Comparison of ENCODE assay signal across 30 cellular contexts in the genomic region with DNA sequence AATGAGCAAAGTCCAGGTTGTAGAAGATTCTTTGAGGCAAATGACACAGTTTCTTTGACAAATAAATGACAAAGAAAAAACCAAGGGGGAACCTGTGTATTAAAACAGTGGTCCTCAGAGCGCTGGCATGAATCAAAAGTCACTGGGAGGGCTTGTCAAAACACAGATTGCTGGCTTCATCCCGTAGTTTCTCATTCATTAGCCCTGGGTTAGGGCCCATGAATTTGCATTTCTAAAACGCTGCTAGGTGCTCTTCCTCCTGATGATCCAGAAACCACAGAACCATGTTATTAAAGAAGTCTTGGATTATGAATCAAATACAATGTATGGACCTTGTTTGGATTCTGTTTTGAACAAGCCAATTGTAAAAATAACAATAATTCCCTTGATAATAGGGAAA.
"Had no signal": no experiment of that assay in that cellular context is flagged by ENCODE, and none has a peak within 500 bp of the region (broad histone marks: within the 10 kb centered on the region; RNA-seq: fewer than 3 reads in every experiment).

No MANE protein-coding gene starts in this region.

- H3K4me1 Mint-ChIP-seq: activated CD4-positive, alpha-beta memory T cell treated with anti-CD3 and anti-CD28 coated beads, Interleukin-2, amount 10 ng/mL, durations not matched to agents 7 days and 5 days; activated CD4-positive, alpha-beta T cell treated with anti-CD3 and anti-CD28 coated beads, Interleukin-2, amount 10 ng/mL, durations not matched to agents 7 days and 5 days; central memory CD8-positive, alpha-beta T cell; T-helper 17 cell had no signal

- H3K4me3 Mint-ChIP-seq: activated CD4-positive, alpha-beta memory T cell treated with anti-CD3 and anti-CD28 coated beads, Interleukin-2, amount 10 ng/mL, durations not matched to agents 7 days and 5 days; activated CD4-positive, alpha-beta T cell treated with anti-CD3 and anti-CD28 coated beads, Interleukin-2, amount 10 ng/mL, durations not matched to agents 7 days and 5 days; activated naive CD8-positive, alpha-beta T cell; activated T-cell treated with anti-CD3 and anti-CD28 coated beads, Interleukin-2, amount 50 U/mL, for 24 hours; activated T-cell treated with anti-CD3 and anti-CD28 coated beads, Interleukin-2, amount 50 U/mL, for 72 hours; central memory CD8-positive, alpha-beta T cell; dendritic cell treated with granulocyte-macrophage colony-stimulating factor and Interleukin-4, amounts not matched to agents 40 ng/mL and 50 ng/mL, for 4 days; effector memory CD8-positive, alpha-beta T cell; T-helper 17 cell; T-helper 2 cell treated with Interferon-gamma antibody and Interleukin-4, amounts not matched to agents 5 μg/mL and 100 μg/mL, for 36 hours had no signal

- H3K9me3 Mint-ChIP-seq: activated CD4-positive, alpha-beta memory T cell treated with anti-CD3 and anti-CD28 coated beads, Interleukin-2, amount 10 ng/mL, durations not matched to agents 7 days and 5 days; activated CD4-positive, alpha-beta T cell treated with anti-CD3 and anti-CD28 coated beads, Interleukin-2, amount 10 ng/mL, durations not matched to agents 7 days and 5 days; activated T-cell treated with anti-CD3 and anti-CD28 coated beads, Interleukin-2, amount 50 U/mL, for 24 hours; activated T-cell treated with anti-CD3 and anti-CD28 coated beads, Interleukin-2, amount 50 U/mL, for 72 hours; central memory CD8-positive, alpha-beta T cell; dendritic cell treated with granulocyte-macrophage colony-stimulating factor and Interleukin-4, amounts not matched to agents 40 ng/mL and 50 ng/mL, for 4 days; effector memory CD8-positive, alpha-beta T cell; T-helper 2 cell treated with Interferon-gamma antibody and Interleukin-4, amounts not matched to agents 5 μg/mL and 100 μg/mL, for 36 hours had no signal

- H3K27me3 ChIP-seq: brain microvascular endothelial cell, dorsolateral prefrontal cortex, esophagus muscularis mucosa, foreskin keratinocyte, gastrocnemius medialis had no signal

- H3K27ac Mint-ChIP-seq: activated CD4-positive, alpha-beta memory T cell treated with anti-CD3 and anti-CD28 coated beads, Interleukin-2, amount 10 ng/mL, durations not matched to agents 7 days and 5 days; activated CD4-positive, alpha-beta T cell treated with anti-CD3 and anti-CD28 coated beads, Interleukin-2, amount 10 ng/mL, durations not matched to agents 7 days and 5 days; activated naive CD8-positive, alpha-beta T cell; activated T-cell treated with anti-CD3 and anti-CD28 coated beads, Interleukin-2, amount 50 U/mL, for 24 hours; activated T-cell treated with anti-CD3 and anti-CD28 coated beads, Interleukin-2, amount 50 U/mL, for 72 hours; dendritic cell treated with granulocyte-macrophage colony-stimulating factor and Interleukin-4, amounts not matched to agents 40 ng/mL and 50 ng/mL, for 4 days; effector memory CD8-positive, alpha-beta T cell; T-helper 17 cell; T-helper 2 cell treated with Interferon-gamma antibody and Interleukin-4, amounts not matched to agents 5 μg/mL and 100 μg/mL, for 36 hours had no signal

- DNase-seq: activated CD4-positive, alpha-beta memory T cell treated with anti-CD3 and anti-CD28 coated beads, Interleukin-2, amount 10 ng/mL, durations not matched to agents 7 days and 5 days; activated CD4-positive, alpha-beta T cell treated with anti-CD3 and anti-CD28 coated beads for 1 hour; activated CD4-positive, alpha-beta T cell treated with anti-CD3 and anti-CD28 coated beads for 4 hours; activated CD4-positive, alpha-beta T cell treated with anti-CD3 and anti-CD28 coated beads, Interleukin-2, amount 10 ng/mL, durations not matched to agents 7 days and 5 days; activated CD4-positive, alpha-beta T cell treated with anti-CD3 and anti-CD28 coated beads, Interleukin-2, amount 50 U/mL, for 4 hours; activated CD8-positive, alpha-beta memory T cell treated with anti-CD3 and anti-CD28 coated beads, Interleukin-2, amount 50 U/mL, for 48 hours; activated gamma-delta T cell treated with Interleukin-2 at 50 U/mL for 16 hours; activated naive CD4-positive, alpha-beta T cell treated with anti-CD3 and anti-CD28 coated beads, Interleukin-2, amount 50 U/mL, for 16 hours; activated naive CD4-positive, alpha-beta T cell treated with Interleukin-2 at 50 U/mL for 16 hours; activated T-cell treated with anti-CD3 and anti-CD28 coated beads for 4 hours; activated T-cell treated with anti-CD3 and anti-CD28 coated beads, Interleukin-2, amount 50 U/mL, for 24 hours; activated T-cell treated with anti-CD3 and anti-CD28 coated beads, Interleukin-2, amount 50 U/mL, for 72 hours; amniotic stem cell; anterior cingulate cortex; brain microvascular endothelial cell; dorsolateral prefrontal cortex; effector memory CD8-positive, alpha-beta T cell; erythroblast; foreskin keratinocyte; gastrocnemius medialis; glutamatergic neuron; T-helper 1 cell; T-helper 17 cell; T1000 had no signal

- ATAC-seq: activated T-cell treated with anti-CD3 and anti-CD28 coated beads, Interleukin-2, amount 50 U/mL, for 72 hours; effector memory CD8-positive, alpha-beta T cell; foreskin keratinocyte; gastrocnemius medialis; T-helper 17 cell had no signal

- H3K36me3 Mint-ChIP-seq: activated naive CD8-positive, alpha-beta T cell had no signal

- H3K9me3 ChIP-seq: esophagus muscularis mucosa, gastrocnemius medialis had no signal

- H3K27ac ChIP-seq: brain microvascular endothelial cell, coronary artery, dorsolateral prefrontal cortex, gastrocnemius medialis had no signal

- H3K4me3 ChIP-seq: coronary artery, dorsolateral prefrontal cortex, esophagus muscularis mucosa, gastrocnemius medialis had no signal
